Comparison of ENCODE assay signal across 22 cellular contexts in the genomic region with DNA sequence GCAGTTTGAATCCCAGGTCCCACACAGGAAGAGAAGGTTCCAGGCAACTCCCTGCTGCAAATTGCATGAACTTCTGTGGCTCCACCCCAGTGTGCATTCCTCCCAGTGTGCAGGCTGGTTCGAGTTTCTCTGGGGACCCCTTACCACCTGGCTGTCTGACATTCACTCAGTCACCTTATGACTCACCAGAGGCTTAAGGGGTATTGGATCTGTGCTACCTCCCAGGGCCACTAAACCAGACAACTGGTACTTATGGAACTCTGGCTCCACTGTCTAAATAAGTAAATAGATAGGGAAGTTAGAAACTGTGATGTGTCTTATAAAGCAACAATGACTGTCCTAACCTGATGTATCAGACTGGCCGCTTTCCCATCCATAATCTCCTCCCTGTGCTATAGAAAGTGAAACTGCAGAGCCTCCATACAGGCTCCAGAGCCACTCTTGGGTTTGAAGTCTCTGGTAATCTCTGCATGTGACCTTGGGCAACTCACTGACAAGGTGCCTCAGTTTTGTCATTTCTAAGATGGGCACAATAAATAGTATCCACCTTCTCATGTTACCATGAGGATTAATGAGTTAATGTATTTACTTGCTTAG.
DNase-seq lines count a peak whose midpoint lies in the region; ATAC-seq, FAIRE-seq and TF ChIP-seq lines count a peak whose summit lies in the region.
"Had no signal": no experiment of that assay in that cellular context is flagged by ENCODE, and none has a peak within 500 bp of the region (broad histone marks: within the 10 kb centered on the region; RNA-seq: fewer than 3 reads in every experiment).

No MANE protein-coding gene starts in this region.

- DNase-seq in Daoy (ENCODE audit: low read depth): peak; percentile 50
- DNase-seq in M059J (ENCODE audit: low read depth): peak; percentile 57
- no peak for DNase-seq in astrocyte (ENCODE audit: low read depth)
- peak; percentile 48 for DNase-seq in mesenchymal stem cell
- no peak for DNase-seq in cortex of kidney (lab: John Stamatoyannopoulos, UW)
- DNase-seq in amniotic stem cell (lab: John Stamatoyannopoulos, UW): no peak
- DNase-seq in activated T-helper 2 cell treated with anti-CD3 and anti-CD28 coated beads, Interferon-gamma antibody, Interleukin-2, Interleukin-4, amounts not matched to agents 10 μg/mL and 5 μg/mL and 100 μg/mL, durations not matched to agents 14 hours and 24 hours and 36 hours (ENCODE audit: low spot score): no peak
- DNase-seq: activated naive CD8-positive, alpha-beta T cell treated with anti-CD3 and anti-CD28 coated beads, Interleukin-2, amount 10 ng/mL, durations not matched to agents 7 days and 5 days; CD4-positive, alpha-beta memory T cell; DMS153; dorsolateral prefrontal cortex; left colon; NCI-H146; NCI-H748 treated with DMSO at 0.1 percent for 48 hours; uterus had no signal

- H3K9me3 ChIP-seq in astrocyte (ENCODE audit: insufficient read depth, low read depth, low read length) (no peaks in the 10 kb centered on the region), mesenchymal stem cell (ENCODE audit: control insufficient read depth, low read length) (no peaks in the 10 kb centered on the region)
- H3K9me3 ChIP-seq: gastroesophageal sphincter, uterus had no signal

- TF ChIP-seq CTCF in astrocyte (IDR thresholded peaks at IDR 0.05; ENCODE audit: insufficient read depth, low read depth, low read length): no peak

- no peak overlapping the region for H2AK5ac ChIP-seq in mesenchymal stem cell (ENCODE audit: low read length, severe bottlenecking)

- no peaks in the 10 kb centered on the region for H4K20me1 ChIP-seq in astrocyte (ENCODE audit: insufficient read depth, low read length)

- H2AFZ ChIP-seq in astrocyte (ENCODE audit: low read depth, low read length) (no peak overlapping the region), mesenchymal stem cell (ENCODE audit: low read depth, low read length) (no peak overlapping the region)

- H3K18ac ChIP-seq in mesenchymal stem cell (ENCODE audit: low read depth in 1 of 2, low read length in 2 of 2): no peak overlapping the region

- H3K4me2 ChIP-seq in astrocyte (ENCODE audit: low read length) (peak overlapping the region; percentile 13), mesenchymal stem cell (ENCODE audit: low read length, poor library complexity, severe bottlenecking) (no peak overlapping the region)

- intact Hi-C loops in activated T-helper 2 cell treated with anti-CD3 and anti-CD28 coated beads, Interferon-gamma antibody, Interleukin-2, Interleukin-4, amounts not matched to agents 10 μg/mL and 5 μg/mL and 100 μg/mL, durations not matched to agents 14 hours and 24 hours and 36 hours (cut with micrococcal nuclease): no loop called here

- no peaks in the 10 kb centered on the region for H3K79me1 ChIP-seq in mesenchymal stem cell (replicated peaks; ENCODE audit: low read length, poor library complexity, severe bottlenecking)

- no peak overlapping the region for H3K4me3 Mint-ChIP-seq in astrocyte (ENCODE audit: unreplicated experiment)
- no peak overlapping the region for H3K4me3 Mint-ChIP-seq in activated T-helper 2 cell treated with anti-CD3 and anti-CD28 coated beads, Interferon-gamma antibody, Interleukin-2, Interleukin-4, amounts not matched to agents 10 μg/mL and 5 μg/mL and 100 μg/mL, durations not matched to agents 14 hours and 24 hours and 36 hours (ENCODE audit: low read depth)
- H3K4me3 Mint-ChIP-seq: activated naive CD8-positive, alpha-beta T cell treated with anti-CD3 and anti-CD28 coated beads, Interleukin-2, amount 10 ng/mL, durations not matched to agents 7 days and 5 days; CD4-positive, alpha-beta memory T cell; mesothelial cell of epicardium; nephron had no signal

- H2BK15ac ChIP-seq in mesenchymal stem cell (ENCODE audit: low read depth, poor library complexity, severe bottlenecking): no peak overlapping the region

- WGBS in mesenchymal stem cell: 60% methylated on average over 2 of the region's 2 CpGs

- H3K36me3 Mint-ChIP-seq in astrocyte (ENCODE audit: low read depth, unreplicated experiment): no peaks in the 10 kb centered on the region
- H3K36me3 Mint-ChIP-seq in activated T-helper 2 cell treated with anti-CD3 and anti-CD28 coated beads, Interferon-gamma antibody, Interleukin-2, Interleukin-4, amounts not matched to agents 10 μg/mL and 5 μg/mL and 100 μg/mL, durations not matched to agents 14 hours and 24 hours and 36 hours (ENCODE audit: low read depth): no peaks in the 10 kb centered on the region
- H3K36me3 Mint-ChIP-seq: activated naive CD8-positive, alpha-beta T cell treated with anti-CD3 and anti-CD28 coated beads, Interleukin-2, amount 10 ng/mL, durations not matched to agents 7 days and 5 days; CD4-positive, alpha-beta memory T cell had no signal

- no peak overlapping the region for H4K8ac ChIP-seq in mesenchymal stem cell (ENCODE audit: low read length)

- H3K23ac ChIP-seq in mesenchymal stem cell (ENCODE audit: low read length in 2 of 2): no peak overlapping the region

- no peak overlapping the region for H3K27ac ChIP-seq in astrocyte (ENCODE audit: low read depth, low read length)
- H3K27ac ChIP-seq in mesenchymal stem cell (ENCODE audit: low read length, poor library complexity, severe bottlenecking): no peak overlapping the region
- H3K27ac ChIP-seq: cardiac muscle cell, dorsolateral prefrontal cortex, gastroesophageal sphincter, skin epidermis, uterus had no signal

- peak overlapping the region in 1 of 2 experiments; percentile 81 for H2BK12ac ChIP-seq in mesenchymal stem cell (ENCODE audit: low read length in 2 of 2)

- H3K4me1 Mint-ChIP-seq in astrocyte (ENCODE audit: low read depth, unreplicated experiment): peaks cover 49% of the 10 kb centered on the region
- no peaks in the 10 kb centered on the region for H3K4me1 Mint-ChIP-seq in activated T-helper 2 cell treated with anti-CD3 and anti-CD28 coated beads, Interferon-gamma antibody, Interleukin-2, Interleukin-4, amounts not matched to agents 10 μg/mL and 5 μg/mL and 100 μg/mL, durations not matched to agents 14 hours and 24 hours and 36 hours (ENCODE audit: low read depth)
- H3K4me1 Mint-ChIP-seq: activated naive CD8-positive, alpha-beta T cell treated with anti-CD3 and anti-CD28 coated beads, Interleukin-2, amount 10 ng/mL, durations not matched to agents 7 days and 5 days; CD4-positive, alpha-beta memory T cell; mesothelial cell of epicardium had no signal

- H4K91ac ChIP-seq in mesenchymal stem cell (ENCODE audit: low read length): no peak overlapping the region

- no peak overlapping the region for H2BK120ac ChIP-seq in mesenchymal stem cell (ENCODE audit: low read depth, low read length)

- no peaks in the 10 kb centered on the region for H3K27me3 ChIP-seq in astrocyte (ENCODE audit: insufficient read depth, low read length)
- H3K27me3 ChIP-seq in mesenchymal stem cell (ENCODE audit: control insufficient read depth in 1 of 2, insufficient read depth in 1 of 2, low read length in 2 of 2): no peaks in the 10 kb centered on the region
- H3K27me3 ChIP-seq: cardiac muscle cell, dorsolateral prefrontal cortex, gastroesophageal sphincter, uterus had no signal

- no peak overlapping the region for H3K14ac ChIP-seq in mesenchymal stem cell (ENCODE audit: low read length in 2 of 2)

- no peak for ATAC-seq in activated CD4-positive, CD25-positive, alpha-beta regulatory T cell treated with anti-CD3 and anti-CD28 coated beads, Interleukin-2, amount 50 U/mL, for 24 hours
- ATAC-seq: gastroesophageal sphincter, left colon had no signal

- peak overlapping the region in 1 of 2 experiments; percentile 1 for H3K4ac ChIP-seq in mesenchymal stem cell (ENCODE audit: low read depth in 1 of 2, low read length in 2 of 2)

- H3K4me3 ChIP-seq in astrocyte (ENCODE audit: insufficient read depth, low read depth, low read length) (no peak overlapping the region), mesenchymal stem cell (ENCODE audit: insufficient read depth in 1 of 2, low read depth in 1 of 2, low read length in 2 of 2) (no peak overlapping the region)
- H3K4me3 ChIP-seq: cardiac muscle cell, dorsolateral prefrontal cortex, gastroesophageal sphincter, skin epidermis, uterus had no signal

- H3K9me3 Mint-ChIP-seq in astrocyte (ENCODE audit: unreplicated experiment): peaks cover 7% of the 10 kb centered on the region
- H3K9me3 Mint-ChIP-seq in activated T-helper 2 cell treated with anti-CD3 and anti-CD28 coated beads, Interferon-gamma antibody, Interleukin-2, Interleukin-4, amounts not matched to agents 10 μg/mL and 5 μg/mL and 100 μg/mL, durations not matched to agents 14 hours and 24 hours and 36 hours: peaks cover 8% of the 10 kb centered on the region

- H3K4me1 ChIP-seq in astrocyte (ENCODE audit: insufficient read depth, low read length) (peaks cover 26% of the 10 kb centered on the region), mesenchymal stem cell (ENCODE audit: control insufficient read depth, insufficient read depth, low read depth, low read length) (peaks cover 15% of the 10 kb centered on the region)

- H3K36me3 ChIP-seq in astrocyte (ENCODE audit: insufficient read depth, low read length): no peaks in the 10 kb centered on the region
- H3K36me3 ChIP-seq in mesenchymal stem cell (ENCODE audit: control insufficient read depth in 1 of 2, insufficient read depth in 2 of 2, low read depth in 1 of 2, low read length in 2 of 2): no peaks in the 10 kb centered on the region
- H3K36me3 ChIP-seq: cardiac muscle cell, gastroesophageal sphincter, uterus had no signal

- peak overlapping the region; percentile 62 for H3K27ac Mint-ChIP-seq in astrocyte (ENCODE audit: unreplicated experiment)
- no peak overlapping the region for H3K27ac Mint-ChIP-seq in activated T-helper 2 cell treated with anti-CD3 and anti-CD28 coated beads, Interferon-gamma antibody, Interleukin-2, Interleukin-4, amounts not matched to agents 10 μg/mL and 5 μg/mL and 100 μg/mL, durations not matched to agents 14 hours and 24 hours and 36 hours
- H3K27ac Mint-ChIP-seq: activated naive CD8-positive, alpha-beta T cell treated with anti-CD3 and anti-CD28 coated beads, Interleukin-2, amount 10 ng/mL, durations not matched to agents 7 days and 5 days; CD4-positive, alpha-beta memory T cell; mesothelial cell of epicardium; nephron; progenitor cell of endocrine pancreas had no signal

- H3K27me3 Mint-ChIP-seq in astrocyte (ENCODE audit: low read depth, unreplicated experiment): no peaks in the 10 kb centered on the region
- H3K27me3 Mint-ChIP-seq in activated T-helper 2 cell treated with anti-CD3 and anti-CD28 coated beads, Interferon-gamma antibody, Interleukin-2, Interleukin-4, amounts not matched to agents 10 μg/mL and 5 μg/mL and 100 μg/mL, durations not matched to agents 14 hours and 24 hours and 36 hours (ENCODE audit: low read depth): no peaks in the 10 kb centered on the region
- H3K27me3 Mint-ChIP-seq: activated naive CD8-positive, alpha-beta T cell treated with anti-CD3 and anti-CD28 coated beads, Interleukin-2, amount 10 ng/mL, durations not matched to agents 7 days and 5 days; CD4-positive, alpha-beta memory T cell; progenitor cell of endocrine pancreas had no signal

- no peak overlapping the region for H3K9ac ChIP-seq in astrocyte (ENCODE audit: low read length)
- no peak overlapping the region for H3K9ac ChIP-seq in mesenchymal stem cell (ENCODE audit: low read length)

- FAIRE-seq in astrocyte (lab: Jason Lieb, UNC): no peak

- no peaks in the 10 kb centered on the region for H3K79me2 ChIP-seq in astrocyte (ENCODE audit: insufficient read depth, low read length)

- no peak overlapping the region for H2BK5ac ChIP-seq in mesenchymal stem cell (ENCODE audit: low read depth, low read length, poor library complexity, severe bottlenecking)

Comparison
In these comparisons a context has a peak if more than half of its experiments do, and no peak if none do; other contexts are left out.
1. DNase-seq: peak in Daoy (single experiment), M059J (single experiment) and mesenchymal stem cell (single experiment); none in astrocyte (single experiment), cortex of kidney (single experiment), amniotic stem cell (single experiment) and activated T-helper 2 cell treated with anti-CD3 and anti-CD28 coated beads, Interferon-gamma antibody, Interleukin-2, Interleukin-4, amounts not matched to agents 10 μg/mL and 5 μg/mL and 100 μg/mL, durations not matched to agents 14 hours and 24 hours and 36 hours (single experiment).